Comparison of ENCODE assay signal across 19 cellular contexts in genomic region chr6:163720460-163721235, GRCh38.
"Had no signal": no experiment of that assay in that cellular context is flagged by ENCODE, and none has a peak within 500 bp of the region (broad histone marks: within the 10 kb centered on the region; RNA-seq: fewer than 3 reads in every experiment).

No MANE protein-coding gene starts in this region.

- H3K4me3 Mint-ChIP-seq: naive thymus-derived CD4-positive, alpha-beta T cell; neural crest cell; stimulated activated naive B cell treated with anti-CD40 and anti-IgM and Interleukin-4, amounts not matched to agents 10 μg/mL and 1 μg/mL and 100 μg/mL, for 72 hours; stimulated activated naive CD8-positive, alpha-beta T cell treated with anti-CD3 and anti-CD28 coated beads, Interleukin-15, amount 100 ng/mL, for 72 hours had no signal

- ATAC-seq: left lung; naive thymus-derived CD4-positive, alpha-beta T cell; stimulated activated naive B cell treated with anti-CD40 and anti-IgM and Interleukin-4, amounts not matched to agents 10 μg/mL and 1 μg/mL and 100 μg/mL, for 72 hours; stimulated activated naive CD8-positive, alpha-beta T cell treated with anti-CD3 and anti-CD28 coated beads, Interleukin-15, amount 100 ng/mL, for 72 hours had no signal

- H3K27ac ChIP-seq: left lung, lower lobe of right lung, sigmoid colon, skin epidermis, thoracic aorta, transverse colon had no signal

- H3K27me3 Mint-ChIP-seq: stimulated activated naive B cell treated with anti-CD40 and anti-IgM and Interleukin-4, amounts not matched to agents 10 μg/mL and 1 μg/mL and 100 μg/mL, for 72 hours; stimulated activated naive CD8-positive, alpha-beta T cell treated with anti-CD3 and anti-CD28 coated beads, Interleukin-15, amount 100 ng/mL, for 72 hours had no signal

- H3K4me1 ChIP-seq: left lung, lower lobe of right lung, sigmoid colon, transverse colon had no signal

- H3K4me3 ChIP-seq: dorsolateral prefrontal cortex, left lung, lower lobe of right lung, sigmoid colon, skin epidermis, thoracic aorta, transverse colon had no signal

- H3K36me3 ChIP-seq: left lung, lower lobe of right lung, sigmoid colon, thoracic aorta, transverse colon had no signal

- H3K36me3 Mint-ChIP-seq: naive thymus-derived CD4-positive, alpha-beta T cell had no signal

- DNase-seq: cortex of kidney; dorsolateral prefrontal cortex; effector CD8-positive, alpha-beta T cell; foreskin fibroblast; immature natural killer cell; left lung; lower lobe of right lung; mesendoderm; naive thymus-derived CD4-positive, alpha-beta T cell; posterior cingulate gyrus; sigmoid colon; stimulated activated CD4-positive, alpha-beta T cell treated with anti-CD3 and anti-CD28 coated beads, Interleukin-2, amount 100 ng/mL, for 24 hours; stimulated activated CD4-positive, alpha-beta T cell treated with anti-CD3 and anti-CD28 coated beads, Interleukin-4, amount 100 ng/mL, for 4 hours; stimulated activated naive B cell treated with anti-CD40 and anti-IgM and Interleukin-4, amounts not matched to agents 10 μg/mL and 1 μg/mL and 100 μg/mL, for 72 hours; stimulated activated naive CD8-positive, alpha-beta T cell treated with anti-CD3 and anti-CD28 coated beads, Interleukin-15, amount 100 ng/mL, for 72 hours; transverse colon had no signal

- H3K27ac Mint-ChIP-seq: naive thymus-derived CD4-positive, alpha-beta T cell; stimulated activated naive B cell treated with anti-CD40 and anti-IgM and Interleukin-4, amounts not matched to agents 10 μg/mL and 1 μg/mL and 100 μg/mL, for 72 hours; stimulated activated naive CD8-positive, alpha-beta T cell treated with anti-CD3 and anti-CD28 coated beads, Interleukin-15, amount 100 ng/mL, for 72 hours had no signal

- H3K4me1 Mint-ChIP-seq: naive thymus-derived CD4-positive, alpha-beta T cell; stimulated activated naive CD8-positive, alpha-beta T cell treated with anti-CD3 and anti-CD28 coated beads, Interleukin-15, amount 100 ng/mL, for 72 hours had no signal

- H3K9me3 ChIP-seq: left lung, lower lobe of right lung, sigmoid colon, thoracic aorta, transverse colon had no signal

- H3K9me3 Mint-ChIP-seq: immature natural killer cell; stimulated activated naive CD8-positive, alpha-beta T cell treated with anti-CD3 and anti-CD28 coated beads, Interleukin-15, amount 100 ng/mL, for 72 hours had no signal

- H3K27me3 ChIP-seq: dorsolateral prefrontal cortex, left lung, sigmoid colon, transverse colon had no signal
